Comparison of ENCODE assay signal across 8 cellular contexts in genomic region chr14:35825968-35826217, GRCh38. TPM values are rescaled to one million over a fixed set of nuclear protein-coding genes. Genes with fewer than 3 reads are reported as not detected.
DNase-seq lines count a peak whose midpoint lies in the region; ATAC-seq and TF ChIP-seq lines count a peak whose summit lies in the region.

No MANE protein-coding gene starts in this region.

- no peaks in the 10 kb centered on the region for H3K9me3 Mint-ChIP-seq in WTC11

- POLR2A ChIA-PET in WTC11 (lab: Charles Lee): interaction anchor here (0.6 to 1.8 kb wide), 8 partner anchors 17 to 843 kb away, joined by 3 to 12 read pairs (median 5); partner anchors contain the start of genes INSM2, PSMA6, RALGAPA1 and SRP54

- H3K4me3 Mint-ChIP-seq in WTC11: peak overlapping the region; percentile 80

- ATAC-seq in WTC11 (no peak), aorta (ENCODE audit: low FRiP score) (no peak)

- TF ChIP-seq CTCF in WTC11 (IDR thresholded peaks at IDR 0.05): no peak

- 0 to 2% methylated on average over 6 of the region's 6 CpGs for WGBS in aorta, 2 donors

- H3K4me1 ChIP-seq in HAP-1 (peaks cover 11% of the 10 kb centered on the region), aorta (ENCODE audit: control insufficient read depth in 1 of 2, insufficient read depth in 2 of 2, low read length in 2 of 2) (peaks cover 0 to 2% of the 10 kb centered on the region in 2 donors)

- intact Hi-C loops in aorta (cut with DNase I): loop anchor here in 1 of 2 donors (5.0 kb wide), 1 partner anchor 41 kb away; no protein-coding TSS in a partner anchor

- CTCF ChIA-PET in WTC11 (lab: Charles Lee): interaction anchor here (0.6 to 2.0 kb wide), 9 partner anchors 9 to 699 kb away, joined by 3 to 16 read pairs (median 4); no protein-coding TSS in a partner anchor

- in situ Hi-C loops in HAP-1 (cut with MboI; ENCODE audit: low sequenced_read_pairs): no loop called here
- in situ Hi-C loops in ACHN (cut with HindIII; ENCODE audit: low pct_ligation_motif_present, low pct_unique_long_range_greater_than_20kb, low sequenced_read_pairs): no loop called here

- H3K27ac Mint-ChIP-seq in WTC11: peak overlapping the region; percentile 88

- H3K27ac ChIP-seq in skin epidermis (peak overlapping the region in 8 of 21 experiments; percentile 18 to 96 (median 85)), aorta (ENCODE audit: low read depth in 1 of 2, low read length in 2 of 2) (no peak overlapping the region)

- no peaks in the 10 kb centered on the region for H3K36me3 ChIP-seq in HAP-1 (replicated peaks)
- no peaks in the 10 kb centered on the region for H3K36me3 ChIP-seq in aorta (ENCODE audit: control insufficient read depth in 1 of 2, insufficient read depth in 2 of 2, low read length in 1 of 2)

- H3K4me3 ChIP-seq in HAP-1 (peak overlapping the region; percentile 68), skin epidermis (peak overlapping the region; percentile 73 to 95 (median 83)), aorta (ENCODE audit: low read length in 2 of 2) (peak overlapping the region in 1 of 2 donors; percentile 48)

- H3K27me3 Mint-ChIP-seq in WTC11 (ENCODE audit: low read depth): no peaks in the 10 kb centered on the region

- H3K27me3 ChIP-seq in HAP-1 (ENCODE audit: low read depth) (no peaks in the 10 kb centered on the region), aorta (ENCODE audit: control insufficient read depth in 1 of 2, insufficient read depth in 2 of 2, low read length in 1 of 2) (no peaks in the 10 kb centered on the region)

- DNase-seq in HAP-1 (ENCODE audit: low spot score in 2 of 2) (no peak), WTC11 (ENCODE audit: low spot score) (no peak), glomerular endothelial cell (ENCODE audit: extremely low read depth, low read depth, low spot score) (peak; percentile 91), COLO829 (ENCODE audit: low spot score) (no peak), ACHN (no peak), aorta (no peak), SKM-1 treated with dmso at 0.1 percent for 144 hours (lab: John Stamatoyannopoulos, UW; ENCODE audit: unreplicated experiment) (no peak)

- peaks cover 11% of the 10 kb centered on the region for H3K4me1 Mint-ChIP-seq in WTC11

- H3K9me3 ChIP-seq in HAP-1 (no peaks in the 10 kb centered on the region), aorta (ENCODE audit: control insufficient read depth, low read length) (no peaks in the 10 kb centered on the region)

- no peaks in the 10 kb centered on the region for H3K36me3 Mint-ChIP-seq in WTC11

TF ChIP-seq in WTC11, 78 proteins besides CTCF, POLR2A, EP300 and RAD21:
- TF ChIP-seq KAT7 (CRISPR knock-in tag; IDR thresholded peaks at IDR 0.05; ENCODE audit: borderline replicate concordance) (no peak), CDX4 (CRISPR knock-in tag; IDR thresholded peaks at IDR 0.05; ENCODE audit: borderline replicate concordance) (no peak), ZNF396 (CRISPR knock-in tag; IDR thresholded peaks at IDR 0.05; ENCODE audit: borderline replicate concordance) (no peak), ZNF317 (CRISPR knock-in tag; IDR thresholded peaks at IDR 0.05; ENCODE audit: borderline replicate concordance, low read depth) (no peak)
- TF ChIP-seq, protein P1, sequence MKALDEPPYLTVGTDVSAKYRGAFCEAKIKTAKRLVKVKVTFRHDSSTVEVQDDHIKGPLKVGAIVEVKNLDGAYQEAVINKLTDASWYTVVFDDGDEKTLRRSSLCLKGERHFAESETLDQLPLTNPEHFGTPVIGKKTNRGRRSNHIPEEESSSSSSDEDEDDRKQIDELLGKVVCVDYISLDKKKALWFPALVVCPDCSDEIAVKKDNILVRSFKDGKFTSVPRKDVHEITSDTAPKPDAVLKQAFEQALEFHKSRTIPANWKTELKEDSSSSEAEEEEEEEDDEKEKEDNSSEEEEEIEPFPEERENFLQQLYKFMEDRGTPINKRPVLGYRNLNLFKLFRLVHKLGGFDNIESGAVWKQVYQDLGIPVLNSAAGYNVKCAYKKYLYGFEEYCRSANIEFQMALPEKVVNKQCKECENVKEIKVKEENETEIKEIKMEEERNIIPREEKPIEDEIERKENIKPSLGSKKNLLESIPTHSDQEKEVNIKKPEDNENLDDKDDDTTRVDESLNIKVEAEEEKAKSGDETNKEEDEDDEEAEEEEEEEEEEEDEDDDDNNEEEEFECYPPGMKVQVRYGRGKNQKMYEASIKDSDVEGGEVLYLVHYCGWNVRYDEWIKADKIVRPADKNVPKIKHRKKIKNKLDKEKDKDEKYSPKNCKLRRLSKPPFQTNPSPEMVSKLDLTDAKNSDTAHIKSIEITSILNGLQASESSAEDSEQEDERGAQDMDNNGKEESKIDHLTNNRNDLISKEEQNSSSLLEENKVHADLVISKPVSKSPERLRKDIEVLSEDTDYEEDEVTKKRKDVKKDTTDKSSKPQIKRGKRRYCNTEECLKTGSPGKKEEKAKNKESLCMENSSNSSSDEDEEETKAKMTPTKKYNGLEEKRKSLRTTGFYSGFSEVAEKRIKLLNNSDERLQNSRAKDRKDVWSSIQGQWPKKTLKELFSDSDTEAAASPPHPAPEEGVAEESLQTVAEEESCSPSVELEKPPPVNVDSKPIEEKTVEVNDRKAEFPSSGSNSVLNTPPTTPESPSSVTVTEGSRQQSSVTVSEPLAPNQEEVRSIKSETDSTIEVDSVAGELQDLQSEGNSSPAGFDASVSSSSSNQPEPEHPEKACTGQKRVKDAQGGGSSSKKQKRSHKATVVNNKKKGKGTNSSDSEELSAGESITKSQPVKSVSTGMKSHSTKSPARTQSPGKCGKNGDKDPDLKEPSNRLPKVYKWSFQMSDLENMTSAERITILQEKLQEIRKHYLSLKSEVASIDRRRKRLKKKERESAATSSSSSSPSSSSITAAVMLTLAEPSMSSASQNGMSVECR (CRISPR knock-in tag; IDR thresholded peaks at IDR 0.05; ENCODE audit: borderline replicate concordance): no peak
- TF ChIP-seq, protein P2, sequence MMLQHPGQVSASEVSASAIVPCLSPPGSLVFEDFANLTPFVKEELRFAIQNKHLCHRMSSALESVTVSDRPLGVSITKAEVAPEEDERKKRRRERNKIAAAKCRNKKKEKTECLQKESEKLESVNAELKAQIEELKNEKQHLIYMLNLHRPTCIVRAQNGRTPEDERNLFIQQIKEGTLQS (CRISPR knock-in tag; conservative IDR thresholded peaks at IDR 0.05): no peak
- TF ChIP-seq, protein P3, sequence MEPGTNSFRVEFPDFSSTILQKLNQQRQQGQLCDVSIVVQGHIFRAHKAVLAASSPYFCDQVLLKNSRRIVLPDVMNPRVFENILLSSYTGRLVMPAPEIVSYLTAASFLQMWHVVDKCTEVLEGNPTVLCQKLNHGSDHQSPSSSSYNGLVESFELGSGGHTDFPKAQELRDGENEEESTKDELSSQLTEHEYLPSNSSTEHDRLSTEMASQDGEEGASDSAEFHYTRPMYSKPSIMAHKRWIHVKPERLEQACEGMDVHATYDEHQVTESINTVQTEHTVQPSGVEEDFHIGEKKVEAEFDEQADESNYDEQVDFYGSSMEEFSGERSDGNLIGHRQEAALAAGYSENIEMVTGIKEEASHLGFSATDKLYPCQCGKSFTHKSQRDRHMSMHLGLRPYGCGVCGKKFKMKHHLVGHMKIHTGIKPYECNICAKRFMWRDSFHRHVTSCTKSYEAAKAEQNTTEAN (CRISPR knock-in tag; IDR thresholded peaks at IDR 0.05): no peak

RNA-seq across cellular contexts. Expression of gene BRMS1L, which starts 0.2 kb away (rescaled TPM):
- total RNA-seq in WTC11 (2021): 10.7 to 12.9 TPM (median 12.1 TPM) in 3 replicates
- 4.8 and 5.3 TPM in 2 replicates for total RNA-seq in glomerular endothelial cell
- total RNA-seq in aorta: 10 to 100 TPM; 13.4 to 14.9 TPM
- polyA plus RNA-seq in aorta: 10 to 100 TPM in 1 of 2 donors, 1 to 10 TPM in 1; 9.6 to 20.9 TPM

RNA-seq across cellular contexts. Expression of gene RALGAPA1, which starts 16.8 kb away (rescaled TPM):
- total RNA-seq in WTC11 (2021): 28.8 to 31.7 TPM (median 29.3 TPM) in 3 replicates
- total RNA-seq in glomerular endothelial cell: 13.5 and 22.2 TPM in 2 replicates
- total RNA-seq in aorta: 10 to 100 TPM; 90.8 to 91.0 TPM
- 10 to 100 TPM in 1 of 2 donors, 1 to 10 TPM in 1; 5.1 to 21.6 TPM for polyA plus RNA-seq in aorta
